In genomic region chr19:44151491-44151890, GRCh38 we compare ENCODE assay signal across 2 cellular contexts.
TF ChIP-seq lines count a peak whose summit lies in the region.

No MANE protein-coding gene starts in this region.

TF ChIP-seq in liver, 16 proteins besides CTCF, POLR2A, EP300 and RAD21:
- TF ChIP-seq EGR1 (IDR thresholded peaks at IDR 0.05; ENCODE audit: low read depth in 2 of 2) (no peak), FOXA2 (IDR thresholded peaks at IDR 0.05) (no peak), HNF4A (conservative IDR thresholded peaks at IDR 0.05) (no peak), HNF4G (IDR thresholded peaks at IDR 0.05) (no peak)

TF ChIP-seq in HepG2, 621 proteins besides CTCF, POLR2A, EP300 and RAD21:
- no peak for TF ChIP-seq ZNF414 (CRISPR knock-in tag; IDR thresholded peaks at IDR 0.05)
- no peak for TF ChIP-seq AGO1 (IDR thresholded peaks at IDR 0.05; ENCODE audit: low read depth, low read length, poor library complexity, severe bottlenecking)
- TF ChIP-seq KLF16 (CRISPR knock-in tag; IDR thresholded peaks at IDR 0.05): no peak
